ENCODE assay signal across 23 cellular contexts in the genomic region with DNA sequence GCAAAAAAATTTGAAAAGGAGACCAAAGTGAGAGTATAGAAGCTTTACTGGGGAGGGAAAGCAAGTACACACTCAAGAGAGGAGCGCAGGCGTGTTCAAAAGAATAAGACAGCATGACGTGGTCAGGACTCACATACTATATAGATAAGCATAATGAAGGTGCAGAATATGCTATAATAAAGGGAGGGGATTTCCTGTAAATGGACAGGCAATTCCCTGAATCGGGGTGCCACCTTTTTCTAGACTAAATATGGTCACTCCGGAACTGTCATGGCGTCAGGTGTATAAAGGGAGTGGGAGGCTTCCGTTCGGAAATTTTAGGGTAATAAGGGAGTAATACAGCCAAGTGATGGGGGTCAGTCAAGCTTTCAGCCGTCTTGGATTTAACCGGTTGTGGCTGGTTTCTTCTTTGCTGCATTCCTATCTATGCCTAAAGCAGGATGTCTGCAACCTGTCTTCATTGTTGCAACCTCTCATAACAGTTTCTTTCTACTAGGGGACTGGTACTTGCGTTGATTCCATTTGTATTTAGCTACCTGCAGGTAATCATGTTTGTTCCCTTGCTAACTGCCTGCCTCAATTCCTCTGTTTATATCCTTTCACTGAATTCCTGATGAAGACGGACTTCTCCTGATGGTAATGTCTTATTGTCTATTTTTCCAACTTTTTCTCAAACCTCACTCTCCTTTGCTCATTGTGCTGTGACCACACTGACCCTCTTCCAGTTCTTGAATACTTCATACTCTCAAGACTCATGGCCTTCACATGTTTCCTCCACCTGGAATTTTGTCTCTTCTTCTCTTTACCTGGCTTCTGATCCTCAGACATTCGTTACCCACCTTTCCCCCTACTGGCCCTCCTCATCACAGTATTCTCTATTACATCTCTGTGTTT. TPM values are rescaled to one million over a fixed set of nuclear protein-coding genes. Genes with fewer than 3 reads are reported as not detected.
"Had no signal": no experiment of that assay in that cellular context is flagged by ENCODE, and none has a peak within 500 bp of the region (broad histone marks: within the 10 kb centered on the region; RNA-seq: fewer than 3 reads in every experiment).

No MANE protein-coding gene starts in this region.

- H3K9me3 Mint-ChIP-seq: naive B cell, nephron progenitor cell had no signal

- H3K27ac Mint-ChIP-seq: naive B cell, progenitor cell of endocrine pancreas had no signal

- H3K36me3 Mint-ChIP-seq: naive B cell had no signal

- H3K27ac ChIP-seq: coronary artery, heart left ventricle, pancreas, upper lobe of left lung, vagina had no signal

- H3K4me1 Mint-ChIP-seq: naive B cell had no signal

- H3K4me3 Mint-ChIP-seq: naive B cell, nephron progenitor cell had no signal

- ATAC-seq: esophagus mucosa, heart left ventricle, left colon, left ventricle myocardium superior, pancreas, right cardiac atrium had no signal

- DNase-seq: effector CD8-positive, alpha-beta T cell; heart left ventricle; hippocampal formation; left colon; left ventricle myocardium superior; mesenchymal stem cell; naive B cell; nephron progenitor cell; occipital lobe; pancreas; right cardiac atrium; stimulated activated CD4-positive, alpha-beta T cell treated with anti-CD3 and anti-CD28 coated beads, Interleukin-2, amount 100 ng/mL, for 48 hours; stimulated activated naive CD4-positive, alpha-beta T cell treated with Interleukin-2 at 50 U/mL for 16 hours; upper lobe of left lung had no signal

- H3K27me3 ChIP-seq: heart left ventricle, pancreas, upper lobe of left lung, vagina had no signal

- H3K9me3 ChIP-seq: heart left ventricle, pancreas, upper lobe of left lung, vagina had no signal

- H3K4me3 ChIP-seq: coronary artery, heart left ventricle, lung, pancreas, smooth muscle cell, upper lobe of left lung, vagina had no signal

- H3K36me3 ChIP-seq: heart left ventricle, pancreas, upper lobe of left lung, vagina had no signal

- H3K4me1 ChIP-seq: pancreas, upper lobe of left lung, vagina had no signal

- FAIRE-seq: endometrium, frontal cortex, pancreas had no signal

- H3K27me3 Mint-ChIP-seq: naive B cell had no signal

RNA-seq across cellular contexts. Expression of a gene that starts 48.9 kb away (rescaled TPM):
- total RNA-seq: dermis microvascular lymphatic vessel endothelial cell, progenitor cell of endocrine pancreas had no signal
